25 cellular contexts compared by ENCODE assay signal in genomic region chr12:12864243-12864642, GRCh38. TPM values are rescaled to one million over a fixed set of nuclear protein-coding genes. Genes with fewer than 3 reads are reported as not detected.
A peak's percentile ranks its signal among the peaks of the same experiment; 100 is the strongest.
DNase-seq lines count a peak whose midpoint lies in the region; ATAC-seq, FAIRE-seq and TF ChIP-seq lines count a peak whose summit lies in the region.
"Had no signal": no experiment of that assay in that cellular context is flagged by ENCODE, and none has a peak within 500 bp of the region (broad histone marks: within the 10 kb centered on the region; RNA-seq: fewer than 3 reads in every experiment).

No MANE protein-coding gene starts in this region.

- no peak overlapping the region for H2BK5ac ChIP-seq in IMR-90 (ENCODE audit: low read depth, low read length, poor library complexity, severe bottlenecking)
- H2BK5ac ChIP-seq in trophoblast cell (ENCODE audit: low read depth, low read length, poor library complexity): no peak overlapping the region

- 0 out of 2 replicates have a peak overlapping the region, but pooled peaks have one; percentile 15 for H4K91ac ChIP-seq in IMR-90 (ENCODE audit: insufficient read depth, low read depth, low read length)
- H4K91ac ChIP-seq in trophoblast cell (ENCODE audit: low read depth, low read length): no peak overlapping the region

- ATAC-seq in CD4-positive, CD25-positive, alpha-beta regulatory T cell (ENCODE audit: low read depth in 2 of 2): no peak
- no peak for ATAC-seq in IMR-90 (ENCODE audit: low read depth)
- no peak for ATAC-seq in K562
- no peak for ATAC-seq in aorta (ENCODE audit: low FRiP score)
- ATAC-seq: A549, GM23338 had no signal

- no peak overlapping the region for H2AK9ac ChIP-seq in IMR-90 (replicated peaks; ENCODE audit: low read depth, low read length, poor library complexity)

- H2BK120ac ChIP-seq in IMR-90 (ENCODE audit: low read depth, low read length) (no peak overlapping the region), trophoblast cell (ENCODE audit: insufficient read depth, low read length, poor library complexity) (no peak overlapping the region)

- H3K9me3 Mint-ChIP-seq in CD4-positive, CD25-positive, alpha-beta regulatory T cell: no peaks in the 10 kb centered on the region

- TF ChIP-seq CTCF in IMR-90 (conservative IDR thresholded peaks at IDR 0.05; ENCODE audit: low read depth, low read length) (no peak), K562 (IDR thresholded peaks at IDR 0.05 in 2 of 3, conservative IDR thresholded peaks at IDR 0.05 in 1 of 3; ENCODE audit: insufficient read depth in 2 of 3, low read depth in 1 of 3, low read length in 3 of 3) (no peak)

- H4K5ac ChIP-seq in IMR-90 (ENCODE audit: low read depth, low read length): no peak overlapping the region

- H2BK15ac ChIP-seq in IMR-90 (ENCODE audit: low read depth, low read length): no peak overlapping the region

- H3K27me3 ChIP-seq in CD4-positive, CD25-positive, alpha-beta regulatory T cell (ENCODE audit: control insufficient read depth, insufficient read depth, low read length): no peaks in the 10 kb centered on the region
- H3K27me3 ChIP-seq in IMR-90 (ENCODE audit: control insufficient read depth, insufficient read depth, low read length) (no peaks in the 10 kb centered on the region), K562 (ENCODE audit: control insufficient read depth in 2 of 2, insufficient read depth in 2 of 2, low read length in 2 of 2) (peaks cover 2 to 10% of the 10 kb centered on the region in 2 experiments; a peak in 4 of 5 replicates), trophoblast cell (ENCODE audit: insufficient read depth, low read length) (no peaks in the 10 kb centered on the region), aorta (ENCODE audit: control insufficient read depth in 1 of 2, insufficient read depth in 2 of 2, low read length in 1 of 2) (no peaks in the 10 kb centered on the region)
- H3K27me3 ChIP-seq: BE2C; BLaER1 treated with 17β-estradiol and CSF1 and Interleukin-3, amounts not matched to agents 10 nM and 100 nM had no signal

- no peak overlapping the region for H3K27ac ChIP-seq in CD4-positive, CD25-positive, alpha-beta regulatory T cell (ENCODE audit: insufficient read depth, low read length, poor library complexity, severe bottlenecking)
- no peak overlapping the region for H3K27ac ChIP-seq in IMR-90 (ENCODE audit: insufficient read depth, low read length)
- H3K27ac ChIP-seq in K562 (ENCODE audit: extremely low read depth, low read depth, low read length): no peak overlapping the region
- no peak overlapping the region for H3K27ac ChIP-seq in trophoblast cell (ENCODE audit: low read depth, low read length)
- no peak overlapping the region for H3K27ac ChIP-seq in aorta (ENCODE audit: low read depth in 1 of 2, low read length in 2 of 2)
- H3K27ac ChIP-seq: BLaER1 treated with 17β-estradiol and CSF1 and Interleukin-3, amounts not matched to agents 10 nM and 100 nM had no signal

- no peaks in the 10 kb centered on the region for H3K9me3 ChIP-seq in CD4-positive, CD25-positive, alpha-beta regulatory T cell (ENCODE audit: control insufficient read depth in 2 of 2, low read length in 2 of 2)
- H3K9me3 ChIP-seq in IMR-90 (ENCODE audit: control insufficient read depth, insufficient read depth, low read length): no peaks in the 10 kb centered on the region
- no peaks in the 10 kb centered on the region for H3K9me3 ChIP-seq in K562 (replicated peaks; ENCODE audit: control insufficient read depth, insufficient read depth, low read depth, low read length)
- no peaks in the 10 kb centered on the region for H3K9me3 ChIP-seq in trophoblast cell (ENCODE audit: insufficient read depth, low read depth, low read length)
- H3K9me3 ChIP-seq in aorta (ENCODE audit: control insufficient read depth, low read length): no peaks in the 10 kb centered on the region
- H3K9me3 ChIP-seq: A549, BE2C, HAP-1 had no signal

- H3K4me1 Mint-ChIP-seq in CD4-positive, CD25-positive, alpha-beta regulatory T cell: peaks cover 0 to 5% (median 2%) of the 10 kb centered on the region in 4 donors
- H3K4me1 Mint-ChIP-seq: CD14-positive monocyte had no signal

- DNase-seq in CD4-positive, CD25-positive, alpha-beta regulatory T cell: no peak
- no peak for DNase-seq in IMR-90
- DNase-seq in K562 (ENCODE audit: extremely low read depth in 1 of 4, low spot score in 3 of 4): no peak
- no peak for DNase-seq in trophoblast cell
- no peak for DNase-seq in aorta
- DNase-seq in NCI-H2029 treated with DMSO at 0.1 percent for 48 hours (lab: John Stamatoyannopoulos, UW): no peak
- DNase-seq in HT-29 (ENCODE audit: low spot score): no peak
- DNase-seq: 8988T; ACHN; AML-193; BE2C; Calu3; CD4-positive, alpha-beta memory T cell; COR-L47; DMS53; DMS79 treated with DMSO at 0.1 percent for 48 hours; GF-D8 had no signal

- H3K79me2 ChIP-seq in K562 (ENCODE audit: control insufficient read depth, insufficient read depth, low read length) (no peaks in the 10 kb centered on the region), trophoblast cell (ENCODE audit: control insufficient read depth, insufficient read depth, low read length, poor library complexity) (no peaks in the 10 kb centered on the region)

- no peak overlapping the region for H3K14ac ChIP-seq in IMR-90 (replicated peaks; ENCODE audit: low read depth, low read length)
- no peak overlapping the region for H3K14ac ChIP-seq in trophoblast cell (ENCODE audit: low read length)

- H3K79me1 ChIP-seq in IMR-90 (ENCODE audit: low read depth in 1 of 2, low read length in 2 of 2): no peaks in the 10 kb centered on the region
- H3K79me1 ChIP-seq in trophoblast cell (ENCODE audit: low read length): no peaks in the 10 kb centered on the region

- no peak for TF ChIP-seq EP300 in K562 (IDR thresholded peaks at IDR 0.05; ENCODE audit: low read length)

- BruUV-seq in IMR-90 (replicated peaks; lab: Mats Ljungman, UMichigan) (no TSS peak), K562 (replicated peaks; lab: Mats Ljungman, UMichigan) (no TSS peak)

- no CpG with 5 or more reads among the region's 2 CpGs for WGBS in IMR-90 (ENCODE audit: extremely low coverage in 2 of 2, insufficient read length in 1 of 2), 2 experiments
- 62% methylated on average over 2 of the region's 2 CpGs for WGBS in K562 (ENCODE audit: insufficient coverage, low coverage, missing lambda C conversion rate)
- no CpG with 5 or more reads among the region's 2 CpGs for WGBS in trophoblast cell (ENCODE audit: extremely low coverage, insufficient coverage, insufficient read length)
- 97 to 99% methylated on average over 2 of the region's 2 CpGs for WGBS in aorta, 2 donors

- no peak overlapping the region for H4K8ac ChIP-seq in IMR-90 (ENCODE audit: low read depth in 2 of 2, low read length in 2 of 2)
- H4K8ac ChIP-seq in trophoblast cell (ENCODE audit: low read depth, low read length): no peak overlapping the region

- H4K12ac ChIP-seq in trophoblast cell (ENCODE audit: low read depth, low read length): no peak overlapping the region

- POLR2A ChIA-PET in IMR-90 (lab: Charles Lee; ENCODE audit: unreplicated experiment) (no interaction called here), K562 (lab: Yijun Ruan, JAX) (interaction anchor here (0.5 kb wide), 1 partner anchor 35 kb away, joined by 3 read pairs; no protein-coding TSS in a partner anchor)

- no peaks in the 10 kb centered on the region for H3K4me1 ChIP-seq in CD4-positive, CD25-positive, alpha-beta regulatory T cell (ENCODE audit: control insufficient read depth, insufficient read depth, low read length, poor library complexity, severe bottlenecking)
- H3K4me1 ChIP-seq in IMR-90 (ENCODE audit: control insufficient read depth, insufficient read depth, low read length) (peaks cover 3% of the 10 kb centered on the region; the same call in 1 of the 2 replicates), K562 (replicated peaks in 1 of 2; ENCODE audit: control insufficient read depth in 2 of 2, insufficient read depth in 2 of 2, low read length in 2 of 2) (no peaks in the 10 kb centered on the region), trophoblast cell (ENCODE audit: control insufficient read depth in 1 of 2, insufficient read depth in 2 of 2, low read length in 2 of 2) (no peaks in the 10 kb centered on the region), aorta (ENCODE audit: control insufficient read depth in 1 of 2, insufficient read depth in 2 of 2, low read length in 2 of 2) (no peaks in the 10 kb centered on the region)
- H3K4me1 ChIP-seq: BE2C; BLaER1 treated with 17β-estradiol and CSF1 and Interleukin-3, amounts not matched to agents 10 nM and 100 nM; HAP-1 had no signal

- TF ChIP-seq POLR2A in IMR-90 (IDR thresholded peaks at IDR 0.05; ENCODE audit: low read depth, low read length): no peak
- TF ChIP-seq POLR2A in K562 (conservative IDR thresholded peaks at IDR 0.05): no peak

- no peak overlapping the region for H3K56ac ChIP-seq in IMR-90 (ENCODE audit: extremely low read depth, insufficient read depth, low read length)

- FAIRE-seq in K562 (lab: Jason Lieb, UNC): no peak
- FAIRE-seq: A549, GM12891, GM18507, H54 had no signal

- H3K4me3 ChIP-seq in CD4-positive, CD25-positive, alpha-beta regulatory T cell (ENCODE audit: low read depth, low read length): no peak overlapping the region
- H3K4me3 ChIP-seq in IMR-90 (ENCODE audit: insufficient read depth, low read depth, low read length) (no peak overlapping the region), K562 (no peak overlapping the region), trophoblast cell (ENCODE audit: low read depth, low read length) (no peak overlapping the region), aorta (ENCODE audit: low read length in 2 of 2) (no peak overlapping the region)
- H3K4me3 ChIP-seq: A549; BLaER1 treated with 17β-estradiol and CSF1 and Interleukin-3, amounts not matched to agents 10 nM and 100 nM; GM23338; HAP-1 had no signal

- no peak overlapping the region for H3K18ac ChIP-seq in IMR-90 (ENCODE audit: low read depth, low read length)
- no peak overlapping the region for H3K18ac ChIP-seq in trophoblast cell (ENCODE audit: low read length)

- H3K9me1 ChIP-seq in IMR-90 (ENCODE audit: insufficient read depth, low read length) (0 out of 2 replicates have a peak, but pooled peaks cover 3% of the 10 kb centered on the region), K562 (ENCODE audit: control insufficient read depth, insufficient read depth, low read length) (no peaks in the 10 kb centered on the region)

- intact Hi-C loops in IMR-90 (cut with micrococcal nuclease): no loop called here
- intact Hi-C loops in K562 (cut with micrococcal nuclease): no loop called here
- intact Hi-C loops in aorta (cut with DNase I): no loop called here

- no peak overlapping the region for H2BK12ac ChIP-seq in trophoblast cell (ENCODE audit: low read length)

- peak overlapping the region in 2 of 3 donors; percentile 25 to 62 for H3K27ac Mint-ChIP-seq in CD4-positive, CD25-positive, alpha-beta regulatory T cell
- H3K27ac Mint-ChIP-seq: GM23338 had no signal

- H3K9ac ChIP-seq in IMR-90 (ENCODE audit: low read depth, low read length) (no peak overlapping the region), K562 (ENCODE audit: insufficient read depth in 1 of 2, low read depth in 2 of 2, low read length in 2 of 2) (no peak overlapping the region), trophoblast cell (ENCODE audit: low read length) (peak overlapping the region; percentile 47)
- H3K9ac ChIP-seq: BLaER1 treated with 17β-estradiol and CSF1 and Interleukin-3, amounts not matched to agents 10 nM and 100 nM had no signal

- 0 out of 2 replicates have a peak overlapping the region, but pooled peaks have one; percentile 34 for H3K4ac ChIP-seq in IMR-90 (ENCODE audit: low read depth, low read length)
- H3K4ac ChIP-seq in trophoblast cell (ENCODE audit: low read depth, low read length): no peak overlapping the region

- H2BK20ac ChIP-seq in IMR-90 (ENCODE audit: low read depth, low read length): no peak overlapping the region; the same call in 1 of the 2 replicates

- H3K36me3 ChIP-seq in CD4-positive, CD25-positive, alpha-beta regulatory T cell (ENCODE audit: control insufficient read depth, insufficient read depth, low read length): no peaks in the 10 kb centered on the region
- H3K36me3 ChIP-seq in IMR-90 (ENCODE audit: control insufficient read depth, insufficient read depth, low read length): no peaks in the 10 kb centered on the region
- H3K36me3 ChIP-seq in K562 (ENCODE audit: control insufficient read depth, insufficient read depth, low read length): no peaks in the 10 kb centered on the region
- peaks cover 2 to 4% of the 10 kb centered on the region in 2 experiments for H3K36me3 ChIP-seq in trophoblast cell (ENCODE audit: control insufficient read depth in 1 of 2, insufficient read depth in 2 of 2, low read length in 2 of 2)
- no peaks in the 10 kb centered on the region for H3K36me3 ChIP-seq in aorta (ENCODE audit: control insufficient read depth in 1 of 2, insufficient read depth in 2 of 2, low read length in 1 of 2)
- H3K36me3 ChIP-seq: BE2C had no signal

- H2AFZ ChIP-seq in IMR-90 (replicated peaks; ENCODE audit: low read length, poor library complexity) (no peak overlapping the region), K562 (ENCODE audit: low read depth, low read length) (no peak overlapping the region), trophoblast cell (ENCODE audit: insufficient read depth, low read length, poor library complexity) (no peak overlapping the region)
- H2AFZ ChIP-seq: GM23338 had no signal

- in situ Hi-C loops in IMR-90 (cut with MboI; ENCODE audit: low sequenced_read_pairs) (loop anchor here (25.0 kb wide), 1 partner anchor 1523 kb away; no protein-coding TSS in a partner anchor), K562 (cut with MboI) (no loop called here)

- CTCF ChIA-PET in IMR-90 (lab: Yijun Ruan, JAX): no interaction called here
- CTCF ChIA-PET in K562 (lab: Yijun Ruan, JAX; ENCODE audit: low intra/inter-chr PET ratio): no interaction called here

- peak overlapping the region; percentile 43 for H2AK5ac ChIP-seq in IMR-90 (ENCODE audit: low read depth, low read length)
- no peak overlapping the region for H2AK5ac ChIP-seq in trophoblast cell (ENCODE audit: low read length)

- no peaks in the 10 kb centered on the region for H3K27me3 Mint-ChIP-seq in CD4-positive, CD25-positive, alpha-beta regulatory T cell

- peaks cover 9% of the 10 kb centered on the region for H3K36me3 Mint-ChIP-seq in CD4-positive, CD25-positive, alpha-beta regulatory T cell
- H3K36me3 Mint-ChIP-seq: CD14-positive monocyte had no signal

- no peak overlapping the region for H3K23ac ChIP-seq in IMR-90 (ENCODE audit: low read depth, low read length)
- no peak overlapping the region for H3K23ac ChIP-seq in trophoblast cell (ENCODE audit: low read length)

- H3K4me3 Mint-ChIP-seq in CD4-positive, CD25-positive, alpha-beta regulatory T cell: no peak overlapping the region
- H3K4me3 Mint-ChIP-seq: CD14-positive monocyte; CD4-positive, alpha-beta memory T cell; GM23338 had no signal

- no peaks in the 10 kb centered on the region for H4K20me1 ChIP-seq in IMR-90 (ENCODE audit: insufficient read depth, low read length)
- H4K20me1 ChIP-seq in K562 (replicated peaks; ENCODE audit: control insufficient read depth, insufficient read depth, low read length): no peaks in the 10 kb centered on the region
- H4K20me1 ChIP-seq: BLaER1 treated with 17β-estradiol and CSF1 and Interleukin-3, amounts not matched to agents 10 nM and 100 nM had no signal

- TF ChIP-seq RAD21 in IMR-90 (IDR thresholded peaks at IDR 0.05; ENCODE audit: low read length) (no peak), K562 (CRISPR knock-in tag; conservative IDR thresholded peaks at IDR 0.05 in 1 of 2, IDR thresholded peaks at IDR 0.05 in 1 of 2) (no peak)

- dilution Hi-C loops in IMR-90 (cut with HindIII; ENCODE audit: low sequenced_read_pairs, unreplicated experiment): no loop called here

- H3K4me2 ChIP-seq in IMR-90 (ENCODE audit: low read depth, low read length) (no peak overlapping the region), K562 (ENCODE audit: insufficient read depth, low read length) (no peak overlapping the region), trophoblast cell (ENCODE audit: low read length) (no peak overlapping the region)
- H3K4me2 ChIP-seq: A549; BLaER1 treated with 17β-estradiol and CSF1 and Interleukin-3, amounts not matched to agents 10 nM and 100 nM; GM23338 had no signal

RNA-seq across cellular contexts. Expression of gene GPRC5A, which starts 27.1 kb away (rescaled TPM):
- 0.20 TPM for total RNA-seq in CD4-positive, CD25-positive, alpha-beta regulatory T cell
- not detected for polyA plus RNA-seq in CD4-positive, CD25-positive, alpha-beta regulatory T cell
- total RNA-seq in IMR-90 (2012; rRNA removed) (49.6 and 49.7 TPM in 2 replicates), K562 (2014; rRNA removed) (not detected in 2 replicates), K562 (2014; rRNA removed; fragmentation: Illumina TruSeq; extraction: Trizol) (not detected in 2 replicates), K562 (2015; rRNA removed; fragmentation: Illumina TruSeq; extraction: Trizol) (not detected in 2 replicates), K562 (2021) (0.64 and 0.78 TPM in 2 replicates), aorta (10 to 100 TPM; 36.6 to 86.0 TPM)
- polyA plus RNA-seq in IMR-90 (2012; rRNA removed) (193 and 201 TPM in 2 replicates), K562 (2011; rRNA removed) (0.08 and 0.18 TPM in 2 replicates), K562 (2014; fragmentation: Illumina TruSeq; extraction: Trizol) (0.01 and 0.03 TPM in 2 replicates), K562 (2014; fragmentation: Nextera tagmentation; extraction: Ambion mirVana) (not detected), K562 (2014; rRNA removed) (0.04 TPM in 1 of 2 replicates, not detected in the other), aorta (1 to 10 TPM; 4.6 to 8.4 TPM)
- 70.1 and 182 TPM in 2 replicates for polyA plus RNA-seq in IMR-90 (2012; cell fraction: cytosol; rRNA removed)
- polyA plus RNA-seq in IMR-90 (2012; cell fraction: nucleus; rRNA removed; ENCODE audit: low replicate concordance): 125 and 230 TPM in 2 replicates
- total RNA-seq in K562 (2011; cell fraction: chromatin; rRNA removed; ENCODE audit: low replicate concordance): 0.16 and 0.65 TPM in 2 replicates
- 0.17 and 0.26 TPM in 2 replicates for total RNA-seq in K562 (2011; cell fraction: nucleolus; rRNA removed)
- total RNA-seq in K562 (2011; cell fraction: nucleoplasm; rRNA removed): 0.07 and 0.23 TPM in 2 replicates
- polyA plus RNA-seq in K562 (2011; cell fraction: cytosol; rRNA removed): 0.28 and 0.66 TPM in 2 replicates
- 0.06 and 0.29 TPM in 2 replicates for polyA plus RNA-seq in K562 (2011; cell fraction: nucleus; rRNA removed)
- 0.03 and 0.04 TPM in 2 replicates for polyA plus RNA-seq in K562 (2012)
- 0.18 and 0.53 TPM in 2 replicates for polyA minus RNA-seq in K562 (2011; rRNA and poly(A)+ RNA removed)
- 0.38 and 2.5 TPM in 2 replicates for polyA minus RNA-seq in K562 (2011; cell fraction: cytosol; rRNA and poly(A)+ RNA removed)
- polyA minus RNA-seq in K562 (2011; cell fraction: nucleus; rRNA and poly(A)+ RNA removed): 0.44 and 0.54 TPM in 2 replicates
- polyA plus RNA-seq in trophoblast cell (2013): 44.7 and 55.0 TPM in 2 replicates
- total RNA-seq in HT-29 (2014; rRNA removed; shearing (Covaris generic)): 162 and 185 TPM in 2 replicates
- total RNA-seq: CD4-positive, alpha-beta memory T cell had no signal
- polyA plus RNA-seq: CD14-positive monocyte had no signal

RNA-seq across cellular contexts. Expression of gene DDX47, which starts 51.1 kb away (rescaled TPM):
- 117 TPM for total RNA-seq in CD4-positive, CD25-positive, alpha-beta regulatory T cell
- 10 to 100 TPM; 63.2 to 83.9 (median 72.0) TPM for polyA plus RNA-seq in CD4-positive, CD25-positive, alpha-beta regulatory T cell
- 77.8 and 104 TPM in 2 replicates for total RNA-seq in IMR-90 (2012; rRNA removed)
- 71.5 and 89.5 TPM in 2 replicates for polyA plus RNA-seq in IMR-90 (2012; rRNA removed)
- 14.9 and 35.0 TPM in 2 replicates for polyA plus RNA-seq in IMR-90 (2012; cell fraction: cytosol; rRNA removed)
- 29.6 and 177 TPM in 2 replicates for polyA plus RNA-seq in IMR-90 (2012; cell fraction: nucleus; rRNA removed; ENCODE audit: low replicate concordance)
- 47.1 and 85.0 TPM in 2 replicates for total RNA-seq in K562 (2011; cell fraction: chromatin; rRNA removed; ENCODE audit: low replicate concordance)
- total RNA-seq in K562 (2011; cell fraction: nucleolus; rRNA removed): 28.7 and 30.1 TPM in 2 replicates
- total RNA-seq in K562 (2011; cell fraction: nucleoplasm; rRNA removed): 46.6 and 68.3 TPM in 2 replicates
- total RNA-seq in K562 (2014; rRNA removed): 41.6 and 42.1 TPM in 2 replicates
- 66.5 and 71.3 TPM in 2 replicates for total RNA-seq in K562 (2014; rRNA removed; fragmentation: Illumina TruSeq; extraction: Trizol)
- total RNA-seq in K562 (2015; rRNA removed; fragmentation: Illumina TruSeq; extraction: Trizol): 60.6 and 64.4 TPM in 2 replicates
- total RNA-seq in K562 (2021): 48.0 and 49.6 TPM in 2 replicates
- 40.8 and 47.0 TPM in 2 replicates for polyA plus RNA-seq in K562 (2011; rRNA removed)
- 19.8 and 37.3 TPM in 2 replicates for polyA plus RNA-seq in K562 (2011; cell fraction: cytosol; rRNA removed)
- 40.7 and 58.0 TPM in 2 replicates for polyA plus RNA-seq in K562 (2011; cell fraction: nucleus; rRNA removed)
- 21.8 and 38.7 TPM in 2 replicates for polyA plus RNA-seq in K562 (2012)
- 57.1 and 72.5 TPM in 2 replicates for polyA plus RNA-seq in K562 (2014; fragmentation: Illumina TruSeq; extraction: Trizol)
- 100 to 1,000 TPM; 157 to 186 TPM for polyA plus RNA-seq in K562 (2014; fragmentation: Nextera tagmentation; extraction: Ambion mirVana)
- polyA plus RNA-seq in K562 (2014; rRNA removed): 39.4 and 45.8 TPM in 2 replicates
- polyA minus RNA-seq in K562 (2011; rRNA and poly(A)+ RNA removed): 43.3 and 43.9 TPM in 2 replicates
- 20.9 and 22.6 TPM in 2 replicates for polyA minus RNA-seq in K562 (2011; cell fraction: cytosol; rRNA and poly(A)+ RNA removed)
- 25.6 and 44.3 TPM in 2 replicates for polyA minus RNA-seq in K562 (2011; cell fraction: nucleus; rRNA and poly(A)+ RNA removed)
- 40.9 and 41.6 TPM in 2 replicates for polyA plus RNA-seq in trophoblast cell (2013)
- 10 to 100 TPM; 42.8 to 46.0 TPM for total RNA-seq in aorta
- 10 to 100 TPM; 23.8 to 40.6 TPM for polyA plus RNA-seq in aorta
- 39.4 and 46.9 TPM in 2 replicates for total RNA-seq in HT-29 (2014; rRNA removed; shearing (Covaris generic))

Comparison
In these comparisons a context has a peak if more than half of its experiments do, and no peak if none do; other contexts are left out.
1. RNA of gene GPRC5A, which starts 27.1 kb away (total RNA-seq): 162 to 185 TPM in HT-29, 36.6 to 86.0 TPM in aorta and 49.6 to 49.7 TPM in IMR-90; 0.20 TPM in CD4-positive, CD25-positive, alpha-beta regulatory T cell (single experiment) and 0.07 to 0.78 TPM in K562; every median in the first group is over 10 times any median in the second.